ENCODE assay signal across 16 cellular contexts in genomic region chr12:51941011-51941561, GRCh38. TPM values are rescaled to one million over a fixed set of nuclear protein-coding genes. Genes with fewer than 3 reads are reported as not detected.
DNase-seq lines count a peak whose midpoint lies in the region; ATAC-seq and TF ChIP-seq lines count a peak whose summit lies in the region.
"Had no signal": no experiment of that assay in that cellular context is flagged by ENCODE, and none has a peak within 500 bp of the region (broad histone marks: within the 10 kb centered on the region; RNA-seq: fewer than 3 reads in every experiment).

No MANE protein-coding gene starts in this region.

- peaks cover 16% of the 10 kb centered on the region for H3K36me3 Mint-ChIP-seq in HFFc6 (ENCODE audit: low read depth)

- peaks cover 22% of the 10 kb centered on the region for H3K9me3 Mint-ChIP-seq in HFFc6

- H3K27me3 Mint-ChIP-seq in HFFc6 (ENCODE audit: insufficient read depth): peaks cover 13% of the 10 kb centered on the region

- no peak overlapping the region for H3K27ac Mint-ChIP-seq in HFFc6
- H3K27ac Mint-ChIP-seq: activated naive CD8-positive, alpha-beta T cell treated with anti-CD3 and anti-CD28 coated beads, Interleukin-2, amount 50 U/mL, for 24 hours had no signal

- H3K4me3 Mint-ChIP-seq in HFFc6: no peak overlapping the region
- H3K4me3 Mint-ChIP-seq: activated naive CD8-positive, alpha-beta T cell treated with anti-CD3 and anti-CD28 coated beads, Interleukin-2, amount 50 U/mL, for 24 hours; IgD-negative memory B cell; naive B cell had no signal

- H3K4me3 ChIP-seq in fibroblast of mammary gland (ENCODE audit: control insufficient read depth, low read depth, low read length): no peak overlapping the region
- H3K4me3 ChIP-seq: Peyer's patch had no signal

- TF ChIP-seq CTCF in HFFc6 (IDR thresholded peaks at IDR 0.05): no peak
- TF ChIP-seq CTCF in fibroblast of mammary gland (conservative IDR thresholded peaks at IDR 0.05; ENCODE audit: control insufficient read depth, insufficient read depth, low read depth, low read length): no peak

- H3K4me1 Mint-ChIP-seq in HFFc6 (ENCODE audit: low read depth): peaks cover 14% of the 10 kb centered on the region
- H3K4me1 Mint-ChIP-seq: activated naive CD8-positive, alpha-beta T cell treated with anti-CD3 and anti-CD28 coated beads, Interleukin-2, amount 50 U/mL, for 24 hours; IgD-negative memory B cell; naive B cell had no signal

- ATAC-seq in HG02884 (IDR thresholded peaks at IDR 0.05; ENCODE audit: unreplicated experiment) (no peak), HG02642 (IDR thresholded peaks at IDR 0.05; ENCODE audit: poor library complexity, unreplicated experiment) (no peak)
- ATAC-seq: activated CD4-positive, CD25-positive, alpha-beta regulatory T cell treated with anti-CD3 and anti-CD28 coated beads, Interleukin-2, amount 50 U/mL, for 24 hours; activated naive CD8-positive, alpha-beta T cell treated with anti-CD3 and anti-CD28 coated beads, Interleukin-2, amount 50 U/mL, for 24 hours had no signal

- peak; percentile 16 for DNase-seq in HFFc6
- peak; percentile 68 to 79 for DNase-seq in NCI-H526 (lab: John Stamatoyannopoulos, UW)
- DNase-seq in fibroblast of mammary gland (ENCODE audit: low read depth): peak; percentile 31
- peak; percentile 55 for DNase-seq in retina
- no peak for DNase-seq in middle frontal gyrus (ENCODE audit: extremely low spot score, low spot score)
- no peak for DNase-seq in activated CD4-positive, alpha-beta T cell treated with anti-CD3 and anti-CD28 coated beads, Interleukin-2, amount 50 U/mL, for 48 hours
- DNase-seq: activated naive CD8-positive, alpha-beta T cell treated with anti-CD3 and anti-CD28 coated beads, Interleukin-2, amount 50 U/mL, for 24 hours; naive B cell; Peyer's patch; stimulated activated CD4-positive, alpha-beta T cell treated with anti-CD3 and anti-CD28 coated beads, Interleukin-4, amount 100 ng/mL, for 24 hours had no signal

RNA-seq across cellular contexts. Expression of gene ACVR1B, which starts 10.4 kb away (rescaled TPM):
- 10 to 100 TPM; 13.1 to 15.2 (median 14.0) TPM for total RNA-seq in HFFc6 (2021; fragmentation: NEBNext Ultra II Directional; extraction: Animal tissue kit (Norgen Biotek cat#: 25700))

RNA-seq across cellular contexts. Expression of gene ACVRL1, which starts 33.8 kb away (rescaled TPM):
- 10 to 100 TPM in 3 of 6 experiments, 1 to 10 TPM in 3; 5.4 to 13.5 (median 10.0) TPM for total RNA-seq in HFFc6 (2021; fragmentation: NEBNext Ultra II Directional; extraction: Animal tissue kit (Norgen Biotek cat#: 25700))

RNA-seq across cellular contexts. Expression of gene ANKRD33, which starts 53.2 kb away (rescaled TPM):
- not detected for total RNA-seq in HFFc6 (2021; fragmentation: NEBNext Ultra II Directional; extraction: Animal tissue kit (Norgen Biotek cat#: 25700))
- total RNA-seq: frontal cortex, G401, Peyer's patch had no signal

Comparison
In these comparisons a context has a peak if more than half of its experiments do, and no peak if none do; other contexts are left out.
1. DNase-seq: peak in HFFc6 (single experiment), NCI-H526 (2 of 2), fibroblast of mammary gland (single experiment) and retina (single experiment); none in middle frontal gyrus (single experiment) and activated CD4-positive, alpha-beta T cell treated with anti-CD3 and anti-CD28 coated beads, Interleukin-2, amount 50 U/mL, for 48 hours (0 of 2).